ENCODE assay signal across 22 cellular contexts in the genomic region with DNA sequence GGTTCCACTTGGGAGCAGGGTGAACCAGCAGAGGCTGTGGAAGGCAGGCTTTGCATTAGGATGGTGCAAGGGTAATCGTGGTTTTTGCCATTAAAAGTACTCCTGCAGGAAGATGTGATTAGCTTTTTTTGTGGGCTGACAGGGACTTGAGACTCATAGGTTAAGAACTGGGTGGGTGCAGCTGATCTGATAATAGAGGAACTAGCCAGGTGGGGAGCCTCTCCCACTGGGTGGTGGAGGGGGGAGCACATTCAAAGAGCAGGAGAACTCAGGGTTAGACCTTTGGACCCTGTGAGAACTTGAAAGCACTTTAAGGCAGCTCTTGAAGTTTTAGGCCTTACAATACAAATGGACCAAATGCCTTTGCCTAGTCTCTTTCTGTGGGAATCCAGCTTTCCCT. TPM values are rescaled to one million over a fixed set of nuclear protein-coding genes. Genes with fewer than 3 reads are reported as not detected.
DNase-seq lines count a peak whose midpoint lies in the region; ATAC-seq and TF ChIP-seq lines count a peak whose summit lies in the region.
"Had no signal": no experiment of that assay in that cellular context is flagged by ENCODE, and none has a peak within 500 bp of the region (broad histone marks: within the 10 kb centered on the region; RNA-seq: fewer than 3 reads in every experiment).

No MANE protein-coding gene starts in this region.

- no peak overlapping the region for H3K4me3 Mint-ChIP-seq in stimulated activated effector memory CD8-positive, alpha-beta T cell treated with anti-CD3 and anti-CD28 coated beads, Interleukin-12 subunit alpha, Interleukin-12 subunit beta, amount 100 ng/mL, for 72 hours
- no peak overlapping the region for H3K4me3 Mint-ChIP-seq in activated CD8-positive, alpha-beta T cell treated with anti-CD3 and anti-CD28 coated beads, Interleukin-2, amount 10 ng/mL, durations not matched to agents 7 days and 5 days

- POLR2A ChIA-PET in activated CD8-positive, alpha-beta T cell treated with anti-CD3 and anti-CD28 coated beads, Interleukin-2, amount 10 ng/mL, durations not matched to agents 7 days and 5 days (lab: Charles Lee): no interaction called here

- H3K27ac ChIP-seq in HL-60 (replicated peaks): peak overlapping the region; percentile 56
- H3K27ac ChIP-seq: C4-2B, GM23248, SK-N-MC had no signal

- H3K36me3 Mint-ChIP-seq in stimulated activated effector memory CD8-positive, alpha-beta T cell treated with anti-CD3 and anti-CD28 coated beads, Interleukin-12 subunit alpha, Interleukin-12 subunit beta, amount 100 ng/mL, for 72 hours: peaks cover 47% of the 10 kb centered on the region
- H3K36me3 Mint-ChIP-seq in activated CD8-positive, alpha-beta T cell treated with anti-CD3 and anti-CD28 coated beads, Interleukin-2, amount 10 ng/mL, durations not matched to agents 7 days and 5 days (ENCODE audit: low read depth): no peaks in the 10 kb centered on the region

- no peaks in the 10 kb centered on the region for H3K9me3 Mint-ChIP-seq in stimulated activated effector memory CD8-positive, alpha-beta T cell treated with anti-CD3 and anti-CD28 coated beads, Interleukin-12 subunit alpha, Interleukin-12 subunit beta, amount 100 ng/mL, for 72 hours
- no peaks in the 10 kb centered on the region for H3K9me3 Mint-ChIP-seq in activated CD8-positive, alpha-beta T cell treated with anti-CD3 and anti-CD28 coated beads, Interleukin-2, amount 10 ng/mL, durations not matched to agents 7 days and 5 days (ENCODE audit: insufficient read depth)

- H3K4me3 ChIP-seq in HL-60 (replicated peaks; ENCODE audit: insufficient read depth, low read length): no peak overlapping the region
- H3K4me3 ChIP-seq: GM23248, SK-N-MC had no signal

- intact Hi-C loops in left colon (cut with DNase I, micrococcal nuclease): no loop called here

- peaks cover 38% of the 10 kb centered on the region for H3K4me1 Mint-ChIP-seq in stimulated activated effector memory CD8-positive, alpha-beta T cell treated with anti-CD3 and anti-CD28 coated beads, Interleukin-12 subunit alpha, Interleukin-12 subunit beta, amount 100 ng/mL, for 72 hours
- no peaks in the 10 kb centered on the region for H3K4me1 Mint-ChIP-seq in activated CD8-positive, alpha-beta T cell treated with anti-CD3 and anti-CD28 coated beads, Interleukin-2, amount 10 ng/mL, durations not matched to agents 7 days and 5 days (ENCODE audit: low read depth)

- DNase-seq in HL-60 (ENCODE audit: low read depth in 1 of 2, low spot score in 1 of 2) (peak in 1 of 2 experiments; percentile 57), NOMO-1 treated with dmso at 0.1 percent for 144 hours (lab: John Stamatoyannopoulos, UW; ENCODE audit: unreplicated experiment) (peak; percentile 54), left colon (peak; percentile 49 to 86), SK-N-DZ (ENCODE audit: low spot score) (no peak)
- DNase-seq in stimulated activated effector memory CD8-positive, alpha-beta T cell treated with anti-CD3 and anti-CD28 coated beads, Interleukin-12 subunit alpha, Interleukin-12 subunit beta, amount 100 ng/mL, for 72 hours (ENCODE audit: low spot score in 2 of 2): no peak
- no peak for DNase-seq in activated CD8-positive, alpha-beta T cell treated with anti-CD3 and anti-CD28 coated beads, Interleukin-2, amount 10 ng/mL, durations not matched to agents 7 days and 5 days
- no peak for DNase-seq in activated CD4-positive, CD25-positive, alpha-beta regulatory T cell treated with anti-CD3 and anti-CD28 coated beads, Interleukin-2, amount 50 U/mL, for 72 hours
- DNase-seq: ACHN, DND-41, GM23248, HCEC 1CT, MM.1S, NCI-H1092 treated with DMSO at 0.1 percent for 48 hours, NCI-H2081, NCI-H2171 treated with DMSO at 0.1 percent for 48 hours, OCI-M1, Right ventricle myocardium superior had no signal

- H3K27ac Mint-ChIP-seq in stimulated activated effector memory CD8-positive, alpha-beta T cell treated with anti-CD3 and anti-CD28 coated beads, Interleukin-12 subunit alpha, Interleukin-12 subunit beta, amount 100 ng/mL, for 72 hours: peak overlapping the region; percentile 67
- no peak overlapping the region for H3K27ac Mint-ChIP-seq in activated CD8-positive, alpha-beta T cell treated with anti-CD3 and anti-CD28 coated beads, Interleukin-2, amount 10 ng/mL, durations not matched to agents 7 days and 5 days

- no peak for TF ChIP-seq CTCF in HL-60 (IDR thresholded peaks at IDR 0.05; ENCODE audit: insufficient read depth, low read length)

- no peaks in the 10 kb centered on the region for H3K27me3 ChIP-seq in HL-60 (ENCODE audit: insufficient read depth, poor library complexity, severe bottlenecking)

- H3K27me3 Mint-ChIP-seq in activated CD8-positive, alpha-beta T cell treated with anti-CD3 and anti-CD28 coated beads, Interleukin-2, amount 10 ng/mL, durations not matched to agents 7 days and 5 days (ENCODE audit: low read depth): peaks cover 10% of the 10 kb centered on the region

- CTCF ChIA-PET in activated CD8-positive, alpha-beta T cell treated with anti-CD3 and anti-CD28 coated beads, Interleukin-2, amount 10 ng/mL, durations not matched to agents 7 days and 5 days (lab: Charles Lee): interaction anchor here (0.6 kb wide), 1 partner anchor 167 kb away, joined by 3 read pairs; no protein-coding TSS in a partner anchor

- ATAC-seq in left colon: peak; percentile 88
- ATAC-seq in stimulated activated effector memory CD8-positive, alpha-beta T cell treated with anti-CD3 and anti-CD28 coated beads, Interleukin-12 subunit alpha, Interleukin-12 subunit beta, amount 100 ng/mL, for 72 hours: no peak
- ATAC-seq in activated CD8-positive, alpha-beta T cell treated with anti-CD3 and anti-CD28 coated beads, Interleukin-2, amount 10 ng/mL, durations not matched to agents 7 days and 5 days: no peak

RNA-seq across cellular contexts. Expression of gene CCL4, which starts 32.4 kb away (rescaled TPM):
- 1 to 10 TPM; 2.2 to 4.5 TPM for total RNA-seq in left colon
- 1 to 10 TPM; 6.5 to 6.7 TPM for total RNA-seq in activated CD8-positive, alpha-beta T cell treated with anti-CD3 and anti-CD28 coated beads, Interleukin-2, amount 10 ng/mL, durations not matched to agents 7 days and 5 days
- not detected in 2 replicates for polyA plus RNA-seq in SK-N-DZ (2014; cell fraction: cytosol; rRNA removed)
- polyA plus RNA-seq in SK-N-DZ (2014; cell fraction: nucleus; rRNA removed): not detected in 2 replicates
- total RNA-seq: G401, GM23248, LHCN-M2, NCI-H460 had no signal
- polyA plus RNA-seq: GM23248 had no signal

RNA-seq across cellular contexts. Expression of gene TBC1D3B, which starts 40.4 kb away (rescaled TPM):
- total RNA-seq in left colon: 1 to 10 TPM; 7.4 to 8.9 TPM
- 1 to 10 TPM; 6.7 to 8.1 TPM for total RNA-seq in activated CD8-positive, alpha-beta T cell treated with anti-CD3 and anti-CD28 coated beads, Interleukin-2, amount 10 ng/mL, durations not matched to agents 7 days and 5 days
- polyA plus RNA-seq in SK-N-DZ (2014; cell fraction: cytosol; rRNA removed): 0.90 TPM in 1 of 2 replicates, not detected in the other
- 1.8 and 15.5 TPM in 2 replicates for polyA plus RNA-seq in SK-N-DZ (2014; cell fraction: nucleus; rRNA removed)
- total RNA-seq: G401, GM23248 had no signal

RNA-seq across cellular contexts. Expression of gene CCL3, which starts 46.1 kb away (rescaled TPM):
- 1 to 10 TPM; 2.0 to 4.2 TPM for total RNA-seq in left colon
- total RNA-seq in activated CD8-positive, alpha-beta T cell treated with anti-CD3 and anti-CD28 coated beads, Interleukin-2, amount 10 ng/mL, durations not matched to agents 7 days and 5 days: 1 to 10 TPM; 4.2 to 5.1 TPM
- polyA plus RNA-seq in SK-N-DZ (2014; cell fraction: cytosol; rRNA removed): not detected in 2 replicates
- not detected in 2 replicates for polyA plus RNA-seq in SK-N-DZ (2014; cell fraction: nucleus; rRNA removed)
- total RNA-seq: G401, GM23248, LHCN-M2, NCI-H460 had no signal
- polyA plus RNA-seq: GM23248 had no signal

Comparison
In these comparisons a context has a peak if more than half of its experiments do, and no peak if none do; other contexts are left out.
1. DNase-seq: peak in NOMO-1 treated with dmso at 0.1 percent for 144 hours (single experiment) and left colon (2 of 2); none in stimulated activated effector memory CD8-positive, alpha-beta T cell treated with anti-CD3 and anti-CD28 coated beads, Interleukin-12 subunit alpha, Interleukin-12 subunit beta, amount 100 ng/mL, for 72 hours (0 of 2), activated CD8-positive, alpha-beta T cell treated with anti-CD3 and anti-CD28 coated beads, Interleukin-2, amount 10 ng/mL, durations not matched to agents 7 days and 5 days (single experiment), activated CD4-positive, CD25-positive, alpha-beta regulatory T cell treated with anti-CD3 and anti-CD28 coated beads, Interleukin-2, amount 50 U/mL, for 72 hours (single experiment) and SK-N-DZ (single experiment).